11 cellular contexts compared by ENCODE assay signal in the genomic region with DNA sequence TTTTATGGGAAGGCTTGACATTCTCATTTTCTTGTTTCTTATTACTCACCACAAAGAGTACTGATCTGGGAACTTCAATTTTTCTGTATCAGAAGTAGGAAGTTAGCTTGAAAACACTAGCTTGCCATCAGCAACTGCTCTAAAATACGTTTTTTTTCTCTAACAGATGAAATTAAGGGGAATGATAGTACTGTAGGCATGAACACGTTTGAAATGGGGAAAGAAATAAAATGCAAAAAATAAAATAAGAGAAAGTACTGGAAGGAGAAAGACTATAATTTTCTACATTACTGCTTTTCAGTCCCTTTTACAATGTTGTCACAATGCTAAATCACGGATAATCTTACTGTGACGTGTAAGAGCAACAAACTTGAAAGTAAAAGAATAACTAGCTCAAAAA. TPM values are rescaled to one million over a fixed set of nuclear protein-coding genes. Genes with fewer than 3 reads are reported as not detected.
A peak's percentile ranks its signal among the peaks of the same experiment; 100 is the strongest.
DNase-seq lines count a peak whose midpoint lies in the region; ATAC-seq and TF ChIP-seq lines count a peak whose summit lies in the region.
"Had no signal": no experiment of that assay in that cellular context is flagged by ENCODE, and none has a peak within 500 bp of the region (broad histone marks: within the 10 kb centered on the region; RNA-seq: fewer than 3 reads in every experiment).

No MANE protein-coding gene starts in this region.

- no peaks in the 10 kb centered on the region for H3K36me3 Mint-ChIP-seq in activated CD4-positive, alpha-beta T cell treated with anti-CD3 and anti-CD28 coated beads, Interleukin-2, amount 10 ng/mL, durations not matched to agents 24 days and 14 days (ENCODE audit: low read depth)

- H3K27me3 Mint-ChIP-seq in activated CD4-positive, alpha-beta T cell treated with anti-CD3 and anti-CD28 coated beads, Interleukin-2, amount 10 ng/mL, durations not matched to agents 24 days and 14 days = no peaks in the 10 kb centered on the region

- peak overlapping the region; percentile 74 for H3K9ac ChIP-seq in SK-N-MC (ENCODE audit: insufficient read length)

- no peak overlapping the region for H3K27ac Mint-ChIP-seq in activated CD4-positive, alpha-beta T cell treated with anti-CD3 and anti-CD28 coated beads, Interleukin-2, amount 10 ng/mL, durations not matched to agents 24 days and 14 days

- DNase-seq in activated CD4-positive, alpha-beta T cell treated with anti-CD3 and anti-CD28 coated beads, Interleukin-2, amount 10 ng/mL, durations not matched to agents 24 days and 14 days = no peak
- no peak for DNase-seq in activated CD4-positive, alpha-beta T cell treated with anti-CD3 and anti-CD28 coated beads for 1 hour
- DNase-seq in SK-N-MC (ENCODE audit: low read depth, low spot score) (no peak), fibroblast of the aortic adventitia (ENCODE audit: low read depth) (no peak), skeletal muscle cell (ENCODE audit: low read depth) (no peak), H7 (no peak)
- DNase-seq: NCI-H1105, PC-3 had no signal

- intact Hi-C loops in activated CD4-positive, alpha-beta T cell treated with anti-CD3 and anti-CD28 coated beads, Interleukin-2, amount 10 ng/mL, durations not matched to agents 24 days and 14 days (cut with micrococcal nuclease) = no loop called here

- peaks cover 14% of the 10 kb centered on the region for H3K4me1 Mint-ChIP-seq in activated CD4-positive, alpha-beta T cell treated with anti-CD3 and anti-CD28 coated beads, Interleukin-2, amount 10 ng/mL, durations not matched to agents 24 days and 14 days

- H3K27ac ChIP-seq in SK-N-MC = no peak overlapping the region

- H3K9me3 Mint-ChIP-seq in activated CD4-positive, alpha-beta T cell treated with anti-CD3 and anti-CD28 coated beads, Interleukin-2, amount 10 ng/mL, durations not matched to agents 24 days and 14 days = no peaks in the 10 kb centered on the region

- H3K4me3 ChIP-seq in SK-N-MC (peak overlapping the region; percentile 82), fibroblast of the aortic adventitia (ENCODE audit: low read depth, low read length) (peak overlapping the region; percentile 69), skeletal muscle cell (ENCODE audit: low read depth, low read length) (peak overlapping the region; percentile 63), H7 (ENCODE audit: insufficient read depth, low read depth, low read length) (no peak overlapping the region)

- no peaks in the 10 kb centered on the region for H3K36me3 ChIP-seq in SK-N-MC (ENCODE audit: insufficient read depth, low read length)
- H3K36me3 ChIP-seq in H7 (replicated peaks; ENCODE audit: control insufficient read depth, insufficient read depth, low read length) = no peaks in the 10 kb centered on the region

- ATAC-seq in GM19023 (IDR thresholded peaks at IDR 0.05; ENCODE audit: unreplicated experiment) = no peak
- no peak for ATAC-seq in GM21526 (IDR thresholded peaks at IDR 0.05; ENCODE audit: low FRiP score, unreplicated experiment)
- ATAC-seq: PC-3 had no signal

- peak overlapping the region; percentile 93 for H3K4me3 Mint-ChIP-seq in activated CD4-positive, alpha-beta T cell treated with anti-CD3 and anti-CD28 coated beads, Interleukin-2, amount 10 ng/mL, durations not matched to agents 24 days and 14 days

- H3K27me3 ChIP-seq in H7 (ENCODE audit: control insufficient read depth, insufficient read depth, low read length) = peaks cover 10% of the 10 kb centered on the region

- no peaks in the 10 kb centered on the region for H3K9me3 ChIP-seq in SK-N-MC (ENCODE audit: low read depth, low read length)

- no peak for TF ChIP-seq CTCF in fibroblast of the aortic adventitia (IDR thresholded peaks at IDR 0.05; ENCODE audit: insufficient read depth, low read length)

RNA-seq across cellular contexts. Expression of gene RADX, which starts 1.5 kb away (rescaled TPM):
- total RNA-seq in activated CD4-positive, alpha-beta T cell treated with anti-CD3 and anti-CD28 coated beads, Interleukin-2, amount 10 ng/mL, durations not matched to agents 24 days and 14 days = 5.7 and 7.4 TPM in 2 replicates
- 7.5 and 18.8 TPM in 2 replicates for total RNA-seq in fibroblast of the aortic adventitia (ENCODE audit: low replicate concordance)
- total RNA-seq in H7 (2014; rRNA removed; shearing (Covaris generic)) = 5.0 and 7.2 TPM in 2 replicates
- total RNA-seq: A673 had no signal
